9 cellular contexts compared by ENCODE assay signal in genomic region chr3:184932777-184933176, GRCh38.
"Had no signal": no experiment of that assay in that cellular context is flagged by ENCODE, and none has a peak within 500 bp of the region (broad histone marks: within the 10 kb centered on the region; RNA-seq: fewer than 3 reads in every experiment).

No MANE protein-coding gene starts in this region.

- H3K9me3 ChIP-seq: HAP-1 had no signal

- DNase-seq: GM23248, GOT3, H7, H9, HCEC 1CT, HFFc6 had no signal

- H3K27ac ChIP-seq: GM23248 had no signal

- ATAC-seq: GM23338, HCT116 had no signal

- H3K9ac ChIP-seq: GM23248 had no signal

- H3K4me3 Mint-ChIP-seq: GM23338, H9, HFFc6 had no signal

- H3K4me2 ChIP-seq: GM23338 had no signal

- H3K4me3 ChIP-seq: GM23248, GM23338, HAP-1 had no signal

- H2AFZ ChIP-seq: GM23248, GM23338 had no signal

- H3K27ac Mint-ChIP-seq: HFFc6 had no signal
